ENCODE assay signal across 22 cellular contexts in the genomic region with DNA sequence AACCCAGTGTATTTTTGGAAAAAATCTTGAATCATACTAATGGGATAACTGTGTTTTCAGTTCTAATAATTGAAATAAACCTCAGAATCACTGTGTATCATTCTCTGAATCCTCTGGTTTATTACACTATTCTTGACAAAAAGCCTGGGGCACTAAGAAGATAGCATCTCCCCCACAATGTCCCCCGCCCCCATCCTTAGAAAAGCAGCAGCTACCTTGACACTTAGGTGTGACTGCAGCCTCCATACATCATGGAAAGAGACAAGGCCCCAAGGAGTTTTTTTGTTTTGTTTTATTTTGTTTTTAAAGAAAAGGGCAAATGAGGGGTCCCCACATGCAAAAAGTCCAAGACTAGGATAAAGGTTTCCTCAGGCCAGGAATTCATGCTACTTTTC.
DNase-seq lines count a peak whose midpoint lies in the region; ATAC-seq and TF ChIP-seq lines count a peak whose summit lies in the region.
"Had no signal": no experiment of that assay in that cellular context is flagged by ENCODE, and none has a peak within 500 bp of the region (broad histone marks: within the 10 kb centered on the region; RNA-seq: fewer than 3 reads in every experiment).

No MANE protein-coding gene starts in this region.

- peaks cover 11% of the 10 kb centered on the region for H3K4me1 Mint-ChIP-seq in CD8-positive, alpha-beta T cell (ENCODE audit: low read depth)
- H3K4me1 Mint-ChIP-seq in glutamatergic neuron (ENCODE audit: low read depth, unreplicated experiment) = peaks cover 5% of the 10 kb centered on the region

- H3K36me3 ChIP-seq in right atrium auricular region = no peaks in the 10 kb centered on the region
- no peaks in the 10 kb centered on the region for H3K36me3 ChIP-seq in mesendoderm (ENCODE audit: control insufficient read depth, insufficient read depth, low read length)
- no peaks in the 10 kb centered on the region for H3K36me3 ChIP-seq in CD8-positive, alpha-beta T cell (ENCODE audit: insufficient read depth, low read length)
- H3K36me3 ChIP-seq: ovary had no signal

- no peak overlapping the region for H4K8ac ChIP-seq in mesendoderm (ENCODE audit: low read depth, low read length)

- no peak overlapping the region for H2AK5ac ChIP-seq in mesendoderm (ENCODE audit: low read length)

- peaks cover 17% of the 10 kb centered on the region for H3K27me3 Mint-ChIP-seq in CD8-positive, alpha-beta T cell (ENCODE audit: low read depth)
- peaks cover 9% of the 10 kb centered on the region for H3K27me3 Mint-ChIP-seq in glutamatergic neuron (ENCODE audit: unreplicated experiment)

- no peaks in the 10 kb centered on the region for H3K36me3 Mint-ChIP-seq in CD8-positive, alpha-beta T cell
- H3K36me3 Mint-ChIP-seq in glutamatergic neuron (ENCODE audit: unreplicated experiment) = no peaks in the 10 kb centered on the region
- H3K36me3 Mint-ChIP-seq: natural killer cell; stimulated activated memory B cell treated with anti-CD40 and anti-IgM and Interleukin-4, amounts not matched to agents 10 μg/mL and 1 μg/mL and 100 μg/mL, for 72 hours had no signal

- no peak for ATAC-seq in left ventricle myocardium superior
- ATAC-seq in CD8-positive, alpha-beta T cell = no peak
- ATAC-seq: stimulated activated memory B cell treated with anti-CD40 and anti-IgM and Interleukin-4, amounts not matched to agents 10 μg/mL and 1 μg/mL and 100 μg/mL, for 72 hours had no signal

- no peaks in the 10 kb centered on the region for H3K9me3 ChIP-seq in right atrium auricular region
- no peaks in the 10 kb centered on the region for H3K9me3 ChIP-seq in CD8-positive, alpha-beta T cell (ENCODE audit: low read length)
- H3K9me3 ChIP-seq: ovary, testis had no signal

- H3K79me2 ChIP-seq in mesendoderm (ENCODE audit: control insufficient read depth, insufficient read depth, low read length) = peaks cover 9% of the 10 kb centered on the region

- peaks cover 0 to 36% of the 10 kb centered on the region in 2 donors for H3K4me1 ChIP-seq in right atrium auricular region
- H3K4me1 ChIP-seq in mesendoderm (ENCODE audit: control insufficient read depth, low read depth, low read length) = peaks cover 3% of the 10 kb centered on the region
- peaks cover 5% of the 10 kb centered on the region for H3K4me1 ChIP-seq in CD8-positive, alpha-beta T cell (ENCODE audit: insufficient read depth, low read length)
- H3K4me1 ChIP-seq: testis had no signal

- no peak overlapping the region for H3K4me3 Mint-ChIP-seq in CD8-positive, alpha-beta T cell
- no peak overlapping the region for H3K4me3 Mint-ChIP-seq in glutamatergic neuron (ENCODE audit: unreplicated experiment)
- H3K4me3 Mint-ChIP-seq: activated CD4-positive, alpha-beta T cell treated with anti-CD3 and anti-CD28 coated beads, Interleukin-2, amount 10 ng/mL, durations not matched to agents 7 days and 5 days; activated naive CD4-positive, alpha-beta T cell treated with anti-CD3 and anti-CD28 coated beads for 36 hours; activated T-cell treated with anti-CD3 and anti-CD28 coated beads, Interleukin-2, amount 50 U/mL, for 72 hours; natural killer cell; stimulated activated memory B cell treated with anti-CD40 and anti-IgM and Interleukin-4, amounts not matched to agents 10 μg/mL and 1 μg/mL and 100 μg/mL, for 72 hours had no signal

- no peak overlapping the region for H2BK120ac ChIP-seq in mesendoderm (ENCODE audit: low read depth, low read length)

- no peaks in the 10 kb centered on the region for H3K27me3 ChIP-seq in right atrium auricular region
- no peaks in the 10 kb centered on the region for H3K27me3 ChIP-seq in mesendoderm (ENCODE audit: insufficient read depth, low read length, poor library complexity)
- no peaks in the 10 kb centered on the region for H3K27me3 ChIP-seq in CD8-positive, alpha-beta T cell (ENCODE audit: insufficient read depth, low read length)
- H3K27me3 ChIP-seq: ovary, testis had no signal

- CTCF ChIA-PET in CD8-positive, alpha-beta T cell (lab: Charles Lee) = no interaction called here
- CTCF ChIA-PET in HEK293T (lab: Yijun Ruan, JAX) = interaction anchor here (1.3 kb wide), 1 partner anchor 40 kb away, joined by 3 read pairs; no protein-coding TSS in a partner anchor

- no CpG with 5 or more reads among the region's 1 CpG for WGBS in mesendoderm (ENCODE audit: extremely low coverage, insufficient coverage, low lambda C conversion rate)

- POLR2A ChIA-PET in CD8-positive, alpha-beta T cell (lab: Charles Lee) = no interaction called here
- POLR2A ChIA-PET in HEK293T (lab: Yijun Ruan, JAX) = no interaction called here

- H2BK5ac ChIP-seq in mesendoderm (ENCODE audit: low read length) = no peak overlapping the region

- no peak overlapping the region for H3K9ac ChIP-seq in mesendoderm (ENCODE audit: low read length)

- H2BK15ac ChIP-seq in mesendoderm (replicated peaks; ENCODE audit: low read depth) = no peak overlapping the region

- H3K4me2 ChIP-seq in mesendoderm (ENCODE audit: low read length) = no peak overlapping the region

- peak overlapping the region; percentile 6 to 54 for H3K27ac ChIP-seq in right atrium auricular region
- H3K27ac ChIP-seq in mesendoderm (ENCODE audit: low read depth, low read length) = no peak overlapping the region
- H3K27ac ChIP-seq in CD8-positive, alpha-beta T cell (ENCODE audit: low read depth, low read length) = no peak overlapping the region
- H3K27ac ChIP-seq: C4-2B, ovary, testis had no signal

- H3K79me1 ChIP-seq in mesendoderm (ENCODE audit: low read length) = peaks cover 4% of the 10 kb centered on the region

- no peak overlapping the region for H3K27ac Mint-ChIP-seq in CD8-positive, alpha-beta T cell
- H3K27ac Mint-ChIP-seq in glutamatergic neuron (ENCODE audit: unreplicated experiment) = no peak overlapping the region
- H3K27ac Mint-ChIP-seq: activated CD4-positive, alpha-beta T cell treated with anti-CD3 and anti-CD28 coated beads, Interleukin-2, amount 10 ng/mL, durations not matched to agents 7 days and 5 days; activated naive CD4-positive, alpha-beta T cell treated with anti-CD3 and anti-CD28 coated beads for 36 hours; activated T-cell treated with anti-CD3 and anti-CD28 coated beads, Interleukin-2, amount 50 U/mL, for 72 hours; natural killer cell; stimulated activated memory B cell treated with anti-CD40 and anti-IgM and Interleukin-4, amounts not matched to agents 10 μg/mL and 1 μg/mL and 100 μg/mL, for 72 hours had no signal

- no peak overlapping the region for H4K5ac ChIP-seq in mesendoderm (ENCODE audit: low read length)

- H3K23ac ChIP-seq in mesendoderm (ENCODE audit: low read length) = no peak overlapping the region

- no peak overlapping the region for H3K56ac ChIP-seq in mesendoderm (ENCODE audit: low read length)

- H3K9me3 Mint-ChIP-seq in CD8-positive, alpha-beta T cell = no peaks in the 10 kb centered on the region
- H3K9me3 Mint-ChIP-seq in glutamatergic neuron (ENCODE audit: unreplicated experiment) = peaks cover 3% of the 10 kb centered on the region
- H3K9me3 Mint-ChIP-seq: activated CD4-positive, alpha-beta T cell treated with anti-CD3 and anti-CD28 coated beads, Interleukin-2, amount 10 ng/mL, durations not matched to agents 7 days and 5 days; activated naive CD4-positive, alpha-beta T cell treated with anti-CD3 and anti-CD28 coated beads for 36 hours; activated T-cell treated with anti-CD3 and anti-CD28 coated beads, Interleukin-2, amount 50 U/mL, for 72 hours; natural killer cell; stimulated activated memory B cell treated with anti-CD40 and anti-IgM and Interleukin-4, amounts not matched to agents 10 μg/mL and 1 μg/mL and 100 μg/mL, for 72 hours had no signal

- H3K4me3 ChIP-seq in right atrium auricular region = no peak overlapping the region
- no peak overlapping the region for H3K4me3 ChIP-seq in mesendoderm (ENCODE audit: low read length)
- no peak overlapping the region for H3K4me3 ChIP-seq in CD8-positive, alpha-beta T cell (ENCODE audit: low read depth, low read length)
- H3K4me3 ChIP-seq: ovary, testis had no signal

- no peak overlapping the region for H3K4ac ChIP-seq in mesendoderm (ENCODE audit: low read depth, low read length)

- DNase-seq in right atrium auricular region (ENCODE audit: low spot score) (no peak), left ventricle myocardium superior (no peak), RPMI8226 (peak; percentile 23), mesendoderm (peak; percentile 86), C1 segment of cervical spinal cord (lab: John Stamatoyannopoulos, UW) (no peak), HEK293T (ENCODE audit: extremely low spot score) (no peak), glutamatergic neuron (no peak)
- no peak for DNase-seq in CD8-positive, alpha-beta T cell
- DNase-seq: activated CD4-positive, alpha-beta T cell treated with anti-CD3 and anti-CD28 coated beads, Interleukin-2, amount 10 ng/mL, durations not matched to agents 7 days and 5 days; activated naive CD4-positive, alpha-beta T cell treated with anti-CD3 and anti-CD28 coated beads for 36 hours; activated T-cell treated with anti-CD3 and anti-CD28 coated beads, Interleukin-2, amount 50 U/mL, for 72 hours; amniotic stem cell; H7; midbrain; natural killer cell; NCI-H1105 treated with DMSO at 0.1 percent for 48 hours; NCI-H2081 treated with DMSO at 0.1 percent for 48 hours; ovary; stimulated activated CD4-positive, alpha-beta T cell treated with anti-CD3 and anti-CD28 coated beads, Interleukin-4, amount 100 ng/mL, for 1 hour; testis had no signal

- intact Hi-C loops in left ventricle myocardium superior (cut with micrococcal nuclease) = no loop called here
- intact Hi-C loops in CD8-positive, alpha-beta T cell (cut with DNase I, micrococcal nuclease) = loop anchor here in 1 of 2 experiments (5.0 kb wide), 1 partner anchor 215 kb away; no protein-coding TSS in a partner anchor

- no peak for TF ChIP-seq CTCF in right atrium auricular region (IDR thresholded peaks at IDR 0.05)
- no peak for TF ChIP-seq CTCF in CD8-positive, alpha-beta T cell (IDR thresholded peaks at IDR 0.05)
- no peak for TF ChIP-seq CTCF in glutamatergic neuron (IDR thresholded peaks at IDR 0.05; ENCODE audit: partially characterized antibody, unreplicated experiment)

- H3K18ac ChIP-seq in mesendoderm (ENCODE audit: low read length) = no peak overlapping the region

TF ChIP-seq in HEK293T, 16 proteins besides CTCF, POLR2A, EP300 and RAD21 (continues in another document):
- TF ChIP-seq NFRKB (IDR thresholded peaks at IDR 0.05) (no peak), FOXM1 (IDR thresholded peaks at IDR 0.05; ENCODE audit: borderline replicate concordance) (no peak), HDGF (IDR thresholded peaks at IDR 0.05; ENCODE audit: borderline replicate concordance) (no peak), TARDBP (IDR thresholded peaks at IDR 0.05) (no peak), BHLHE40 (IDR thresholded peaks at IDR 0.05; ENCODE audit: borderline replicate concordance) (no peak), SUZ12 (IDR thresholded peaks at IDR 0.05) (no peak), CTBP1 (IDR thresholded peaks at IDR 0.05; ENCODE audit: borderline replicate concordance) (no peak), LEF1 (IDR thresholded peaks at IDR 0.05; ENCODE audit: borderline replicate concordance) (no peak), ZNF384 (IDR thresholded peaks at IDR 0.05) (no peak), L3MBTL2 (conservative IDR thresholded peaks at IDR 0.05) (no peak), ELF4 (IDR thresholded peaks at IDR 0.05) (no peak), FOXA1 (IDR thresholded peaks at IDR 0.05) (no peak), FOXK2 (IDR thresholded peaks at IDR 0.05) (no peak)

Comparison
In these comparisons a context has a peak if more than half of its experiments do, and no peak if none do; other contexts are left out.
1. DNase-seq: peak in RPMI8226 (single experiment) and mesendoderm (single experiment); none in right atrium auricular region (single experiment), left ventricle myocardium superior (single experiment), C1 segment of cervical spinal cord (0 of 14), CD8-positive, alpha-beta T cell (0 of 7), HEK293T (single experiment) and glutamatergic neuron (single experiment).
2. H3K27ac ChIP-seq: peak in right atrium auricular region (2 of 2); none in mesendoderm (single experiment) and CD8-positive, alpha-beta T cell (single experiment).